In genomic region chr2:231533086-231533776, GRCh38 we compare ENCODE assay signal across 24 cellular contexts. TPM values are rescaled to one million over a fixed set of nuclear protein-coding genes. Genes with fewer than 3 reads are reported as not detected.
"Had no signal": no experiment of that assay in that cellular context is flagged by ENCODE, and none has a peak within 500 bp of the region (broad histone marks: within the 10 kb centered on the region; RNA-seq: fewer than 3 reads in every experiment).

No MANE protein-coding gene starts in this region.

- H3K4me1 ChIP-seq: pancreas had no signal

- H3K27ac ChIP-seq: epithelial cell of prostate, gastrocnemius medialis, heart right ventricle, pancreas had no signal

- H3K9me3 Mint-ChIP-seq: effector memory CD8-positive, alpha-beta T cell; neural crest cell had no signal

- H3K4me3 Mint-ChIP-seq: effector memory CD8-positive, alpha-beta T cell; neural crest cell had no signal

- H3K4me3 ChIP-seq: gastrocnemius medialis, heart right ventricle, lung, pancreas had no signal

- H3K27me3 ChIP-seq: pancreas had no signal

- H3K9me3 ChIP-seq: gastrocnemius medialis, heart right ventricle, pancreas had no signal

- H3K27me3 Mint-ChIP-seq: effector memory CD8-positive, alpha-beta T cell had no signal

- DNase-seq: activated CD4-positive, alpha-beta T cell treated with anti-CD3 and anti-CD28 coated beads, Interleukin-2, amount 50 U/mL, for 1 hour; activated naive CD4-positive, alpha-beta T cell treated with Interleukin-2 at 50 U/mL for 16 hours; dermis blood vessel endothelial cell; effector memory CD8-positive, alpha-beta T cell; gastrocnemius medialis; heart right ventricle; left colon; midbrain; retina; small intestine; stimulated activated CD4-positive, alpha-beta T cell treated with anti-CD3 and anti-CD28 coated beads, Interleukin-4, amount 100 ng/mL, for 4 hours; stimulated activated CD8-positive, alpha-beta memory T cell treated with anti-CD3 and anti-CD28 coated beads, Interleukin-4, amount 100 ng/mL, for 48 hours; stimulated activated naive CD4-positive, alpha-beta T cell treated with Interleukin-2 at 50 U/mL for 16 hours; trophoblast cell had no signal

- H3K36me3 ChIP-seq: gastrocnemius medialis, heart right ventricle, pancreas had no signal

- H3K4me1 Mint-ChIP-seq: neural crest cell had no signal

RNA-seq across cellular contexts. Expression of gene NMUR1, which starts 3.0 kb away (rescaled TPM):
- total RNA-seq: astrocyte, bronchial epithelial cell, myocyte, neural crest cell had no signal

RNA-seq across cellular contexts. Expression of gene TEX44, which starts 59.4 kb away (rescaled TPM):
- total RNA-seq: activated CD8-positive, alpha-beta memory T cell treated with anti-CD3 and anti-CD28 coated beads for 36 hours; astrocyte; bronchial epithelial cell; chondrocyte; dermis blood vessel endothelial cell; gastrocnemius medialis; heart right ventricle; left colon; lung; myocyte; neural crest cell; pancreas; T-helper 2 cell treated with Interferon-gamma antibody and Interleukin-4, amounts not matched to agents 100 ng/mL and 5 ng/mL, for 36 hours had no signal
- polyA plus RNA-seq: heart right ventricle, lung, pancreas, small intestine had no signal
